ENCODE assay signal across 22 cellular contexts in the genomic region with DNA sequence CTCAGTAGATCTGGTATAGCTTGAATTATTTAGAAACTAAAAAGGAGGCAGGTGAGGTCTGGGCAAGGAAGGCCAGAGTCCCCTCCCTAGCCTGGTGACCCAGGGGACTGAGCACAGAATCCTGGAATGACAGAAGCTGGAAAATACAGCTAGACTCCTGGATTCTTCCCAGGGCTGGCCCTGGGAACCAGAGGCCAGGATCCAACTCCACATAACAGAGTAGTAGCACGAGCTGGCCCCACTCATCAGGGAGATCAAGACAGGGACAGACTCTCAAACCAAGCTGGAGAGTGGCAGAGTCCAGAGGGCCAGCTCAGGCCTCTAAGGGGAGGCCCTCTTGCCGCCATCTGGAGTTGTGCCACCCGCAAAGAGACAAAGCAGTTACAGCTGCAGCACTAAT.
"Had no signal": no experiment of that assay in that cellular context is flagged by ENCODE, and none has a peak within 500 bp of the region (broad histone marks: within the 10 kb centered on the region; RNA-seq: fewer than 3 reads in every experiment).

No MANE protein-coding gene starts in this region.

- H2AFZ ChIP-seq: parathyroid adenoma had no signal

- H3K79me2 ChIP-seq: parathyroid adenoma had no signal

- H3K4me1 Mint-ChIP-seq: natural killer cell had no signal

- H3K27ac ChIP-seq: gastroesophageal sphincter, neutrophil, parathyroid adenoma, SK-N-MC had no signal

- H3K27me3 Mint-ChIP-seq: activated CD8-positive, alpha-beta T cell treated with anti-CD3 and anti-CD28 coated beads for 36 hours had no signal

- H3K9me3 ChIP-seq: gastroesophageal sphincter, heart left ventricle, neutrophil, transverse colon had no signal

- H3K4me1 ChIP-seq: gastroesophageal sphincter, parathyroid adenoma had no signal

- H3K36me3 ChIP-seq: gastroesophageal sphincter, heart left ventricle, neutrophil, transverse colon had no signal

- H3K27me3 ChIP-seq: heart left ventricle, transverse colon had no signal

- H3K9ac ChIP-seq: parathyroid adenoma had no signal

- H3K4me3 ChIP-seq: gastroesophageal sphincter, heart left ventricle, lung, SK-N-MC, transverse colon had no signal

- H3K36me3 Mint-ChIP-seq: natural killer cell; stimulated activated naive B cell treated with anti-CD40 and anti-IgM and Interleukin-4, amounts not matched to agents 10 μg/mL and 1 μg/mL and 100 μg/mL, for 72 hours; WTC11 had no signal

- H3K9me3 Mint-ChIP-seq: activated CD8-positive, alpha-beta T cell treated with anti-CD3 and anti-CD28 coated beads for 36 hours; activated T-helper 2 cell treated with anti-CD3 and anti-CD28 coated beads, Interferon-gamma antibody, Interleukin-2, Interleukin-4, amounts not matched to agents 10 μg/mL and 5 μg/mL and 100 μg/mL, durations not matched to agents 14 hours and 24 hours and 36 hours; natural killer cell; stimulated activated naive B cell treated with anti-CD40 and anti-IgM and Interleukin-4, amounts not matched to agents 10 μg/mL and 1 μg/mL and 100 μg/mL, for 72 hours; T-helper 2 cell treated with Interferon-gamma antibody and Interleukin-4, amounts not matched to agents 5 μg/mL and 100 μg/mL, for 36 hours; WTC11 had no signal

- DNase-seq: activated CD4-positive, alpha-beta T cell treated with anti-CD3 and anti-CD28 coated beads for 48 hours; activated CD8-positive, alpha-beta T cell treated with anti-CD3 and anti-CD28 coated beads for 36 hours; activated naive CD4-positive, alpha-beta T cell treated with Interleukin-2 at 50 U/mL for 16 hours; activated T-cell treated with anti-CD3 and anti-CD28 coated beads, Interleukin-2, amount 50 U/mL, for 1 hour; cortex of kidney; effector CD8-positive, alpha-beta T cell; kidney glomerular epithelial cell; natural killer cell; stimulated activated CD4-positive, alpha-beta T cell treated with anti-CD3 and anti-CD28 coated beads, Interleukin-4, amount 100 ng/mL, for 24 hours; stimulated activated naive B cell treated with anti-CD40 and anti-IgM and Interleukin-4, amounts not matched to agents 10 μg/mL and 1 μg/mL and 100 μg/mL, for 72 hours; transverse colon had no signal

- ATAC-seq: activated CD8-positive, alpha-beta T cell treated with anti-CD3 and anti-CD28 coated beads for 36 hours; esophagus mucosa; gastroesophageal sphincter; heart left ventricle; natural killer cell; sciatic nerve; stimulated activated naive B cell treated with anti-CD40 and anti-IgM and Interleukin-4, amounts not matched to agents 10 μg/mL and 1 μg/mL and 100 μg/mL, for 72 hours; WTC11 had no signal

- H3K4me3 Mint-ChIP-seq: activated CD8-positive, alpha-beta T cell treated with anti-CD3 and anti-CD28 coated beads for 36 hours; natural killer cell; stimulated activated naive B cell treated with anti-CD40 and anti-IgM and Interleukin-4, amounts not matched to agents 10 μg/mL and 1 μg/mL and 100 μg/mL, for 72 hours; T-helper 2 cell treated with Interferon-gamma antibody and Interleukin-4, amounts not matched to agents 5 μg/mL and 100 μg/mL, for 36 hours; WTC11 had no signal

- H3K27ac Mint-ChIP-seq: activated CD8-positive, alpha-beta T cell treated with anti-CD3 and anti-CD28 coated beads for 36 hours; activated T-helper 2 cell treated with anti-CD3 and anti-CD28 coated beads, Interferon-gamma antibody, Interleukin-2, Interleukin-4, amounts not matched to agents 10 μg/mL and 5 μg/mL and 100 μg/mL, durations not matched to agents 14 hours and 24 hours and 36 hours; natural killer cell; stimulated activated naive B cell treated with anti-CD40 and anti-IgM and Interleukin-4, amounts not matched to agents 10 μg/mL and 1 μg/mL and 100 μg/mL, for 72 hours; T-helper 2 cell treated with Interferon-gamma antibody and Interleukin-4, amounts not matched to agents 5 μg/mL and 100 μg/mL, for 36 hours; WTC11 had no signal
